ENCODE assay signal across 24 cellular contexts in the genomic region with DNA sequence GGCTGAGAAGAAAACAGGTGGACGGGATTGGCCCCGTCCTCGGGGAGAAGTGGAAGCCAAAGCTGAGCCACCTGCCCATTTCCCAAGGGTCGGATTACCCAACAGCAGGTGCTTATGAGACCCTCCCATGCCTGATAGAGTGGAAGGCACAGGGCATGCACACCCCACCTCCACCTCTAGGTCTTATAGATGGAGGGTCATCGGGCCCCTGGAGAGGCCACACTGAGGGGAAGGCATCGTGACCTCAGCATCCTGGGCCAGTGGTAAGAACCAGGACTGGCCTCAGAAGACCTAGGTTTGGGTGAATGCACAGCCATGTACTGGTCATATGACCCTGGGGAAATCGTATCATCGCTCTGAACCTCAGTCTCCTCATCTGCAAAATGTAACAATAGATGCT.
DNase-seq lines count a peak whose midpoint lies in the region; ATAC-seq and TF ChIP-seq lines count a peak whose summit lies in the region.
"Had no signal": no experiment of that assay in that cellular context is flagged by ENCODE, and none has a peak within 500 bp of the region (broad histone marks: within the 10 kb centered on the region; RNA-seq: fewer than 3 reads in every experiment).

No MANE protein-coding gene starts in this region.

- H3K4ac ChIP-seq in neuronal stem cell (ENCODE audit: low read length): no peak overlapping the region

- no peak overlapping the region for H3K23ac ChIP-seq in neuronal stem cell (ENCODE audit: low read depth, low read length, poor library complexity)

- ATAC-seq in esophagus mucosa: no peak
- ATAC-seq: K562, mucosa of descending colon, upper lobe of right lung had no signal

- H3K4me2 ChIP-seq in neuronal stem cell (ENCODE audit: insufficient read depth, low read length, poor library complexity, severe bottlenecking) (no peak overlapping the region), MM.1S (ENCODE audit: low read depth, low read length) (no peak overlapping the region)

- DNase-seq in DMS 273 (lab: John Stamatoyannopoulos, UW; ENCODE audit: unreplicated experiment) (peak; percentile 33), DMS 273 treated with DMSO at 0.1 percent for 48 hours (lab: John Stamatoyannopoulos, UW) (no peak), NCI-H1105 treated with DMSO at 0.1 percent for 48 hours (lab: John Stamatoyannopoulos, UW) (peak; percentile 27), SJCRH30 (peak; percentile 12 to 32), neuronal stem cell (ENCODE audit: low spot score) (no peak), MM.1S (no peak), SIG-M5 (lab: John Stamatoyannopoulos, UW) (no peak)
- DNase-seq: activated CD4-positive, alpha-beta T cell treated with anti-CD3 and anti-CD28 coated beads, Interleukin-2, amount 10 ng/mL, durations not matched to agents 24 days and 14 days; activated CD8-positive, alpha-beta memory T cell treated with anti-CD3 and anti-CD28 coated beads for 24 hours; activated effector memory CD4-positive, alpha-beta T cell treated with Interleukin-2 at 50 U/mL for 16 hours; activated T-cell treated with anti-CD3 and anti-CD28 coated beads, Interleukin-2, amount 50 U/mL, for 1 hour; C1 segment of cervical spinal cord; COR-L47; dorsolateral prefrontal cortex; GM23248; mucosa of descending colon; NCI-H1417 treated with DMSO at 0.1 percent for 48 hours; NCI-H526; RPMI8226; stimulated activated naive CD4-positive, alpha-beta T cell; upper lobe of right lung had no signal

- no peaks in the 10 kb centered on the region for H3K9me3 ChIP-seq in SJCRH30 (replicated peaks)
- no peaks in the 10 kb centered on the region for H3K9me3 ChIP-seq in neuronal stem cell (replicated peaks in 1 of 2; ENCODE audit: control insufficient read depth in 2 of 2, insufficient read depth in 1 of 2, low read depth in 1 of 2, low read length in 2 of 2)
- no peaks in the 10 kb centered on the region for H3K9me3 ChIP-seq in MM.1S (replicated peaks; ENCODE audit: insufficient read depth, low read length)
- H3K9me3 ChIP-seq: mucosa of descending colon, upper lobe of right lung had no signal

- H3K4me3 ChIP-seq in SJCRH30: no peak overlapping the region
- no peak overlapping the region for H3K4me3 ChIP-seq in neuronal stem cell (ENCODE audit: low read length in 2 of 2)
- H3K4me3 ChIP-seq in MM.1S (ENCODE audit: low read length): no peak overlapping the region
- H3K4me3 ChIP-seq: dorsolateral prefrontal cortex, GM23248, K562, mucosa of descending colon, upper lobe of right lung had no signal

- H3K27ac ChIP-seq in SJCRH30 (no peak overlapping the region), neuronal stem cell (replicated peaks; ENCODE audit: low read length) (no peak overlapping the region), MM.1S (ENCODE audit: low read length) (no peak overlapping the region)
- H3K27ac ChIP-seq: 22Rv1, dorsolateral prefrontal cortex, GM23248, upper lobe of right lung had no signal

- no peak overlapping the region for H2AFZ ChIP-seq in neuronal stem cell (ENCODE audit: low read length)
- H2AFZ ChIP-seq in MM.1S (ENCODE audit: low read length): no peak overlapping the region
- H2AFZ ChIP-seq: GM23248 had no signal

- no peak overlapping the region for H4K91ac ChIP-seq in neuronal stem cell (ENCODE audit: low read depth, low read length, poor library complexity)

- H3F3A ChIP-seq in MM.1S (ENCODE audit: insufficient read depth, low read length): no peaks in the 10 kb centered on the region

- H2BK5ac ChIP-seq in neuronal stem cell (ENCODE audit: low read length): no peak overlapping the region

- no peak for TF ChIP-seq CTCF in MM.1S (IDR thresholded peaks at IDR 0.05; ENCODE audit: low read length)

- no peak overlapping the region for H4K8ac ChIP-seq in neuronal stem cell (ENCODE audit: low read depth, low read length)

- no peak overlapping the region for H3K14ac ChIP-seq in neuronal stem cell (ENCODE audit: low read length)

- H3K27me3 ChIP-seq in SJCRH30 (no peaks in the 10 kb centered on the region), neuronal stem cell (ENCODE audit: control insufficient read depth in 3 of 3, insufficient read depth in 3 of 3, low read depth in 1 of 3, low read length in 3 of 3) (no peaks in the 10 kb centered on the region), MM.1S (replicated peaks; ENCODE audit: insufficient read depth, low read length) (no peaks in the 10 kb centered on the region)

- H3K79me2 ChIP-seq in MM.1S (ENCODE audit: low read length): no peaks in the 10 kb centered on the region

- peak overlapping the region; percentile 2 for H2BK120ac ChIP-seq in neuronal stem cell (ENCODE audit: low read depth, low read length)

- H3K4me1 ChIP-seq in SJCRH30: no peaks in the 10 kb centered on the region
- H3K4me1 ChIP-seq in neuronal stem cell (ENCODE audit: control insufficient read depth in 2 of 2, insufficient read depth in 1 of 2, low read depth in 1 of 2, low read length in 2 of 2): peaks cover 3 to 23% of the 10 kb centered on the region in 2 donors
- H3K4me1 ChIP-seq in MM.1S (ENCODE audit: low read length): no peaks in the 10 kb centered on the region
- H3K4me1 ChIP-seq: upper lobe of right lung had no signal

- H3K36me3 ChIP-seq in SJCRH30: no peaks in the 10 kb centered on the region
- no peaks in the 10 kb centered on the region for H3K36me3 ChIP-seq in neuronal stem cell (replicated peaks in 1 of 2; ENCODE audit: control insufficient read depth in 2 of 2, insufficient read depth in 2 of 2, low read length in 2 of 2)
- no peaks in the 10 kb centered on the region for H3K36me3 ChIP-seq in MM.1S (replicated peaks; ENCODE audit: insufficient read depth, low read length)
- H3K36me3 ChIP-seq: upper lobe of right lung had no signal

- WGBS in neuronal stem cell (ENCODE audit: extremely low coverage in 2 of 2, insufficient read length in 2 of 2, insufficient replicate concordance in 1 of 2), 2 donors: no CpG with 5 or more reads among the region's 8 CpGs

- no peaks in the 10 kb centered on the region for H4K20me1 ChIP-seq in MM.1S (ENCODE audit: insufficient read depth, low read length)

- peak overlapping the region; percentile 27 for H2AK5ac ChIP-seq in neuronal stem cell (ENCODE audit: low read depth, low read length)

- H3K79me1 ChIP-seq in neuronal stem cell (ENCODE audit: low read depth, low read length): no peaks in the 10 kb centered on the region

- no peak overlapping the region for H2BK15ac ChIP-seq in neuronal stem cell (ENCODE audit: low read length)

- H3K18ac ChIP-seq in neuronal stem cell (ENCODE audit: low read length): peak overlapping the region; percentile 68

- no peaks in the 10 kb centered on the region for H3K9me2 ChIP-seq in MM.1S (replicated peaks; ENCODE audit: insufficient read depth, low read length)

- peak overlapping the region; percentile 34 for H2BK12ac ChIP-seq in neuronal stem cell (ENCODE audit: low read length)

- H3K9ac ChIP-seq in neuronal stem cell (ENCODE audit: low read depth, low read length, poor library complexity): no peak overlapping the region
- no peak overlapping the region for H3K9ac ChIP-seq in MM.1S (ENCODE audit: low read length)
- H3K9ac ChIP-seq: GM23248 had no signal

Comparison
In these comparisons a context has a peak if more than half of its experiments do, and no peak if none do; other contexts are left out.
1. DNase-seq: peak in DMS 273 (single experiment), NCI-H1105 treated with DMSO at 0.1 percent for 48 hours (single experiment) and SJCRH30 (2 of 2); none in DMS 273 treated with DMSO at 0.1 percent for 48 hours (single experiment), neuronal stem cell (single experiment), MM.1S (single experiment) and SIG-M5 (single experiment).